In genomic region chr6:143863754-143864153, GRCh38 we compare ENCODE assay signal across 18 cellular contexts. TPM values are rescaled to one million over a fixed set of nuclear protein-coding genes. Genes with fewer than 3 reads are reported as not detected.
A peak's percentile ranks its signal among the peaks of the same experiment; 100 is the strongest.
DNase-seq lines count a peak whose midpoint lies in the region; ATAC-seq, FAIRE-seq and TF ChIP-seq lines count a peak whose summit lies in the region.
"Had no signal": no experiment of that assay in that cellular context is flagged by ENCODE, and none has a peak within 500 bp of the region (broad histone marks: within the 10 kb centered on the region; RNA-seq: fewer than 3 reads in every experiment).

No MANE protein-coding gene starts in this region.

- intact Hi-C loops in sigmoid colon (cut with DNase I): no loop called here

- no peak for TF ChIP-seq CTCF in sigmoid colon (IDR thresholded peaks at IDR 0.05)

- TF ChIP-seq EP300 in sigmoid colon (IDR thresholded peaks at IDR 0.05): no peak

- no peaks in the 10 kb centered on the region for H3K9me3 Mint-ChIP-seq in activated naive CD8-positive, alpha-beta T cell treated with anti-CD3 and anti-CD28 coated beads, Interleukin-2, amount 50 U/mL, for 24 hours

- no peaks in the 10 kb centered on the region for H3K27me3 Mint-ChIP-seq in activated naive CD8-positive, alpha-beta T cell treated with anti-CD3 and anti-CD28 coated beads, Interleukin-2, amount 50 U/mL, for 24 hours
- H3K27me3 Mint-ChIP-seq: CD4-positive, alpha-beta T cell had no signal

- H3K9ac ChIP-seq in muscle layer of colon (ENCODE audit: low read length): no peak overlapping the region

- no peak overlapping the region for H3K27ac Mint-ChIP-seq in activated naive CD8-positive, alpha-beta T cell treated with anti-CD3 and anti-CD28 coated beads, Interleukin-2, amount 50 U/mL, for 24 hours
- H3K27ac Mint-ChIP-seq: CD4-positive, alpha-beta T cell; H9 had no signal

- H3K27ac ChIP-seq in muscle layer of colon (ENCODE audit: low read depth, low read length) (peak overlapping the region; percentile 42), sigmoid colon (peak overlapping the region in 3 of 4 donors; percentile 2 to 29 (median 23)), urinary bladder (ENCODE audit: low read depth) (peak overlapping the region; percentile 23)

- H3K36me3 Mint-ChIP-seq in activated naive CD8-positive, alpha-beta T cell treated with anti-CD3 and anti-CD28 coated beads, Interleukin-2, amount 50 U/mL, for 24 hours (ENCODE audit: low read depth): peaks cover 54% of the 10 kb centered on the region

- H3K4me3 ChIP-seq in muscle layer of colon (ENCODE audit: low read depth in 1 of 2, low read length in 2 of 2): no peak overlapping the region
- H3K4me3 ChIP-seq in sigmoid colon: no peak overlapping the region
- H3K4me3 ChIP-seq in urinary bladder (ENCODE audit: low read depth, low read length): no peak overlapping the region

- H3K36me3 ChIP-seq in muscle layer of colon (ENCODE audit: insufficient read depth, low read length) (peaks cover 31% of the 10 kb centered on the region), sigmoid colon (peaks cover 0 to 75% (median 21%) of the 10 kb centered on the region in 4 donors), urinary bladder (ENCODE audit: insufficient read depth) (peaks cover 5% of the 10 kb centered on the region)

- 92 to 97% methylated on average over 2 of the region's 2 CpGs for WGBS in sigmoid colon, 2 donors
- 49% methylated on average over 2 of the region's 2 CpGs for WGBS in urinary bladder

- FAIRE-seq in GM19239 (lab: Jason Lieb, UNC): peak; percentile 8
- FAIRE-seq: D721Med, H1, HepG2 had no signal

- no peaks in the 10 kb centered on the region for H3K4me1 ChIP-seq in muscle layer of colon (ENCODE audit: insufficient read depth, low read length)
- peaks cover 0 to 4% (median 0%) of the 10 kb centered on the region in 4 donors for H3K4me1 ChIP-seq in sigmoid colon
- no peaks in the 10 kb centered on the region for H3K4me1 ChIP-seq in urinary bladder (ENCODE audit: insufficient read depth)
- H3K4me1 ChIP-seq: BE2C, Caco-2 had no signal

- no peak for ATAC-seq in activated naive CD8-positive, alpha-beta T cell treated with anti-CD3 and anti-CD28 coated beads, Interleukin-2, amount 50 U/mL, for 24 hours
- ATAC-seq: HepG2 had no signal

- H3K4me1 Mint-ChIP-seq in activated naive CD8-positive, alpha-beta T cell treated with anti-CD3 and anti-CD28 coated beads, Interleukin-2, amount 50 U/mL, for 24 hours: no peaks in the 10 kb centered on the region

- no peak for DNase-seq in GM19239 (ENCODE audit: insufficient read length, low spot score)
- DNase-seq in sigmoid colon: no peak
- DNase-seq in KG1 (lab: John Stamatoyannopoulos, UW): no peak
- DNase-seq in GF-D8 (lab: John Stamatoyannopoulos, UW): no peak
- DNase-seq in activated naive CD8-positive, alpha-beta T cell treated with anti-CD3 and anti-CD28 coated beads, Interleukin-2, amount 50 U/mL, for 24 hours: no peak
- DNase-seq: ACHN; BE2C; C1 segment of cervical spinal cord; Caco-2; CD4-positive, alpha-beta T cell; GDM1; H9 had no signal

- TF ChIP-seq POLR2A in sigmoid colon (IDR thresholded peaks at IDR 0.05): no peak

- H3K9me3 ChIP-seq in muscle layer of colon (ENCODE audit: low read length) (no peaks in the 10 kb centered on the region), sigmoid colon (peaks cover 0 to 3% (median 0%) of the 10 kb centered on the region in 4 donors)
- H3K9me3 ChIP-seq: BE2C, Caco-2 had no signal

- no peaks in the 10 kb centered on the region for H3K27me3 ChIP-seq in muscle layer of colon (ENCODE audit: control insufficient read depth in 1 of 2, insufficient read depth in 2 of 2, low read length in 2 of 2)
- H3K27me3 ChIP-seq in sigmoid colon: no peaks in the 10 kb centered on the region
- H3K27me3 ChIP-seq: BE2C had no signal

- H3K4me3 Mint-ChIP-seq in activated naive CD8-positive, alpha-beta T cell treated with anti-CD3 and anti-CD28 coated beads, Interleukin-2, amount 50 U/mL, for 24 hours: no peak overlapping the region
- H3K4me3 Mint-ChIP-seq: CD4-positive, alpha-beta T cell; H9 had no signal

RNA-seq across cellular contexts. Expression of gene ZC2HC1B, which starts 0.5 kb away (rescaled TPM):
- not detected for total RNA-seq in sigmoid colon
- polyA plus RNA-seq in sigmoid colon: not detected
- not detected for total RNA-seq in urinary bladder
- polyA plus RNA-seq in urinary bladder: not detected
- total RNA-seq: A172; Caco-2; CD4-positive, alpha-beta T cell; H1; H9; HepG2 had no signal
- polyA plus RNA-seq: H1, HepG2 had no signal

RNA-seq across cellular contexts. Expression of gene LTV1, which starts 20.6 kb away (rescaled TPM):
- 10 to 100 TPM in 3 of 4 donors, 1 to 10 TPM in 1; 10.0 to 16.8 (median 16.4) TPM for total RNA-seq in sigmoid colon
- 10 to 100 TPM; 14.3 to 22.2 (median 16.2) TPM for polyA plus RNA-seq in sigmoid colon
- total RNA-seq in urinary bladder: 22.0 TPM
- 25.7 TPM for polyA plus RNA-seq in urinary bladder
